Comparison of ENCODE assay signal across 22 cellular contexts in genomic region chr2:178257127-178257526, GRCh38.
DNase-seq lines count a peak whose midpoint lies in the region; ATAC-seq, FAIRE-seq and TF ChIP-seq lines count a peak whose summit lies in the region.
"Had no signal": no experiment of that assay in that cellular context is flagged by ENCODE, and none has a peak within 500 bp of the region (broad histone marks: within the 10 kb centered on the region; RNA-seq: fewer than 3 reads in every experiment).

No MANE protein-coding gene starts in this region.

- intact Hi-C loops in gastrocnemius medialis (cut with DNase I; ENCODE audit: low total_unique reads) = no loop called here
- intact Hi-C loops in activated CD8-positive, alpha-beta T cell treated with anti-CD3 and anti-CD28 coated beads for 36 hours (cut with micrococcal nuclease) = no loop called here

- H3K4me1 Mint-ChIP-seq in activated CD8-positive, alpha-beta T cell treated with anti-CD3 and anti-CD28 coated beads for 36 hours (ENCODE audit: low read depth) = no peaks in the 10 kb centered on the region
- H3K4me1 Mint-ChIP-seq: CD4-positive, CD25-positive, alpha-beta regulatory T cell; CD8-positive, alpha-beta memory T cell; IgD-negative memory B cell had no signal

- H3K27ac Mint-ChIP-seq in activated CD8-positive, alpha-beta T cell treated with anti-CD3 and anti-CD28 coated beads for 36 hours = no peak overlapping the region
- H3K27ac Mint-ChIP-seq: CD4-positive, CD25-positive, alpha-beta regulatory T cell; CD8-positive, alpha-beta memory T cell; H9; IgD-negative memory B cell had no signal

- H3K36me3 Mint-ChIP-seq in activated CD8-positive, alpha-beta T cell treated with anti-CD3 and anti-CD28 coated beads for 36 hours (ENCODE audit: low read depth) = no peaks in the 10 kb centered on the region
- H3K36me3 Mint-ChIP-seq: CD4-positive, CD25-positive, alpha-beta regulatory T cell; CD8-positive, alpha-beta memory T cell; IgD-negative memory B cell had no signal

- TF ChIP-seq POLR2A in gastrocnemius medialis (IDR thresholded peaks at IDR 0.05) = no peak
- no peak for TF ChIP-seq POLR2A in tibial nerve (IDR thresholded peaks at IDR 0.05)

- H3K4me1 ChIP-seq in gastrocnemius medialis (peaks cover 23 to 65% of the 10 kb centered on the region in 2 donors), tibial nerve (no peaks in the 10 kb centered on the region)
- H3K4me1 ChIP-seq: BE2C had no signal

- POLR2A ChIA-PET in activated CD8-positive, alpha-beta T cell treated with anti-CD3 and anti-CD28 coated beads for 36 hours (lab: Charles Lee) = no interaction called here

- H3K4me3 Mint-ChIP-seq in activated CD8-positive, alpha-beta T cell treated with anti-CD3 and anti-CD28 coated beads for 36 hours = no peak overlapping the region
- H3K4me3 Mint-ChIP-seq: CD4-positive, CD25-positive, alpha-beta regulatory T cell; CD8-positive, alpha-beta memory T cell; H9; IgD-negative memory B cell had no signal

- no peak for TF ChIP-seq EP300 in tibial nerve (IDR thresholded peaks at IDR 0.05)

- H3K27me3 ChIP-seq in gastrocnemius medialis (no peaks in the 10 kb centered on the region), tibial nerve (no peaks in the 10 kb centered on the region)
- H3K27me3 ChIP-seq: BE2C had no signal

- H3K27me3 Mint-ChIP-seq in activated CD8-positive, alpha-beta T cell treated with anti-CD3 and anti-CD28 coated beads for 36 hours = peaks cover 1% of the 10 kb centered on the region
- H3K27me3 Mint-ChIP-seq: IgD-negative memory B cell had no signal

- FAIRE-seq in islet of Langerhans (lab: Jason Lieb, UNC) = peak; percentile 74
- FAIRE-seq: G401.6, GM12891, GM18507, H1, HepG2 had no signal

- WGBS in tibial nerve, 2 donors = 90 to 91% methylated on average over 2 of the region's 2 CpGs

- no peak overlapping the region for H3K4me3 ChIP-seq in gastrocnemius medialis
- H3K4me3 ChIP-seq in tibial nerve = no peak overlapping the region

- no peak for ATAC-seq in gastrocnemius medialis
- no peak for ATAC-seq in activated CD8-positive, alpha-beta T cell treated with anti-CD3 and anti-CD28 coated beads for 36 hours
- ATAC-seq: HepG2 had no signal

- DNase-seq in HCEC 1CT (peak; percentile 48), gastrocnemius medialis (no peak), kidney glomerular epithelial cell (lab: John Stamatoyannopoulos, UW) (no peak), tibial nerve (ENCODE audit: low spot score in 2 of 2) (no peak), dedifferentiated amniotic fluid mesenchymal stem cell (ENCODE audit: extremely low spot score) (no peak)
- DNase-seq in activated CD8-positive, alpha-beta T cell treated with anti-CD3 and anti-CD28 coated beads for 36 hours = no peak
- DNase-seq: ACHN; BE2C; CD4-positive, CD25-positive, alpha-beta regulatory T cell; CD8-positive, alpha-beta memory T cell; COR-L47; DMS 273 treated with DMSO at 0.1 percent for 48 hours; DMS53; DND-41; H9 had no signal

- peak overlapping the region; percentile 52 to 80 (median 74) for H3K27ac ChIP-seq in gastrocnemius medialis
- no peak overlapping the region for H3K27ac ChIP-seq in tibial nerve

- H3K9me3 ChIP-seq in gastrocnemius medialis = no peaks in the 10 kb centered on the region
- no peaks in the 10 kb centered on the region for H3K9me3 ChIP-seq in tibial nerve
- H3K9me3 ChIP-seq: BE2C had no signal

- no peaks in the 10 kb centered on the region for H3K9me3 Mint-ChIP-seq in activated CD8-positive, alpha-beta T cell treated with anti-CD3 and anti-CD28 coated beads for 36 hours
- H3K9me3 Mint-ChIP-seq: H9, IgD-negative memory B cell had no signal

- TF ChIP-seq CTCF in gastrocnemius medialis (IDR thresholded peaks at IDR 0.05 in 4 of 5, conservative IDR thresholded peaks at IDR 0.05 in 1 of 5) (no peak), tibial nerve (IDR thresholded peaks at IDR 0.05) (no peak)
- TF ChIP-seq CTCF in activated CD8-positive, alpha-beta T cell treated with anti-CD3 and anti-CD28 coated beads for 36 hours (IDR thresholded peaks at IDR 0.05) = no peak

- CTCF ChIA-PET in activated CD8-positive, alpha-beta T cell treated with anti-CD3 and anti-CD28 coated beads for 36 hours (lab: Charles Lee) = interaction anchor here (0.7 kb wide), 1 partner anchor 73 kb away, joined by 4 read pairs; no protein-coding TSS in a partner anchor

- in situ Hi-C loops in gastrocnemius medialis (cut with MboI; ENCODE audit: low sequenced_read_pairs in 4 of 4) = no loop called here

- H3K36me3 ChIP-seq in gastrocnemius medialis (no peaks in the 10 kb centered on the region), tibial nerve (no peaks in the 10 kb centered on the region)
- H3K36me3 ChIP-seq: BE2C had no signal

Comparison
In these comparisons a context has a peak if more than half of its experiments do, and no peak if none do; other contexts are left out.
1. H3K27ac ChIP-seq: peak in gastrocnemius medialis (4 of 4); none in tibial nerve (0 of 4).